Comparison of ENCODE assay signal across 8 cellular contexts in genomic region chr16:21512280-21513192, GRCh38.
DNase-seq lines count a peak whose midpoint lies in the region; ATAC-seq and TF ChIP-seq lines count a peak whose summit lies in the region.
"Not testable (repeated sequence)": the region's sequence is repeated elsewhere in the genome, so short reads cannot be mapped to it uniquely, and the experiment has no call there.

No MANE protein-coding gene starts in this region.

- not testable (repeated sequence) for H3K27me3 Mint-ChIP-seq in CD4-positive, alpha-beta T cell; brain

- H3K27me3 ChIP-seq in CD4-positive, alpha-beta T cell (ENCODE audit: control insufficient read depth, insufficient read depth, low read length); rectal smooth muscle tissue (ENCODE audit: control insufficient read depth, insufficient read depth, low read length); testis: not testable (repeated sequence)

- POLR2A ChIA-PET in CD4-positive, alpha-beta T cell (lab: Charles Lee), result not testable (repeated sequence)

- peaks cover 61% of the 10 kb centered on the region for H3K4me1 Mint-ChIP-seq in CD4-positive, alpha-beta T cell (ENCODE audit: low read depth)
- H3K4me1 Mint-ChIP-seq in brain, result peaks cover 97% of the 10 kb centered on the region

- peaks cover 49% of the 10 kb centered on the region for H3K36me3 Mint-ChIP-seq in CD4-positive, alpha-beta T cell (ENCODE audit: low read depth)
- H3K36me3 Mint-ChIP-seq in brain, result peaks cover 31% of the 10 kb centered on the region

- DNase-seq in CD4-positive, alpha-beta T cell, result not testable (repeated sequence)
- DNase-seq in NCI-H69 (lab: John Stamatoyannopoulos, UW) (peak; percentile 16), foreskin melanocyte (peak; percentile 79), lower leg skin (ENCODE audit: low spot score in 2 of 2) (peak; percentile 71 to 94), testis (peak; percentile 69)
- DNase-seq in activated CD8-positive, alpha-beta memory T cell treated with anti-CD3 and anti-CD28 coated beads for 24 hours, result peak; percentile 59

- CTCF ChIA-PET in CD4-positive, alpha-beta T cell (lab: Charles Lee), result not testable (repeated sequence)

- H3K27ac ChIP-seq in CD4-positive, alpha-beta T cell (ENCODE audit: low read depth, low read length), result peak overlapping the region; percentile 29
- H3K27ac ChIP-seq in rectal smooth muscle tissue (ENCODE audit: low read depth, low read length) (peak overlapping the region; percentile 92), testis (peak overlapping the region; percentile 45 to 55)

- not testable (repeated sequence) for H3K9ac ChIP-seq in rectal smooth muscle tissue (ENCODE audit: low read length)

- not testable (repeated sequence) for H3K27ac Mint-ChIP-seq in CD4-positive, alpha-beta T cell
- H3K27ac Mint-ChIP-seq in brain, result peak overlapping the region; percentile 28 to 85 (median 81)

- not testable (repeated sequence) for TF ChIP-seq CTCF in CD4-positive, alpha-beta T cell (IDR thresholded peaks at IDR 0.05); brain (conservative IDR thresholded peaks at IDR 0.05); testis (IDR thresholded peaks at IDR 0.05)
- TF ChIP-seq CTCF in lower leg skin (IDR thresholded peaks at IDR 0.05), result peak in 1 of 3 donors; percentile 71

- not testable (repeated sequence) for H3K36me3 ChIP-seq in rectal smooth muscle tissue (ENCODE audit: control insufficient read depth, insufficient read depth, low read length); testis (ENCODE audit: low read depth, missing control alignments)

- not testable (repeated sequence) for ATAC-seq in CD4-positive, alpha-beta T cell (ENCODE audit: poor library complexity)

- not testable (repeated sequence) for H3K9me3 Mint-ChIP-seq in CD4-positive, alpha-beta T cell; brain

- H3K4me1 ChIP-seq in rectal smooth muscle tissue (ENCODE audit: control insufficient read depth, insufficient read depth, low read length) (peaks cover 43% of the 10 kb centered on the region), testis (peaks cover 78% of the 10 kb centered on the region)

- H3K9me3 ChIP-seq in CD4-positive, alpha-beta T cell (ENCODE audit: control insufficient read depth, low read length); testis: not testable (repeated sequence)

- H3K4me3 Mint-ChIP-seq in CD4-positive, alpha-beta T cell, result not testable (repeated sequence)
- peak overlapping the region in 4 of 5 experiments; percentile 13 to 57 (median 39) for H3K4me3 Mint-ChIP-seq in brain

- 40 to 45% methylated on average over 17 of the region's 20 CpGs for WGBS in lower leg skin, 2 donors
- 66 to 80% methylated on average over 14 to 20 of the region's 20 CpGs for WGBS in testis, 2 donors

- intact Hi-C loops in CD4-positive, alpha-beta T cell (cut with DNase I, micrococcal nuclease); lower leg skin (cut with DNase I; ENCODE audit: low total_unique reads); testis (cut with DNase I; ENCODE audit: low total_unique reads): not testable (repeated sequence)

- H3K4me3 ChIP-seq in lower leg skin (ENCODE audit: low read depth, poor library complexity, severe bottlenecking); rectal smooth muscle tissue (ENCODE audit: low read length); testis: not testable (repeated sequence)

- TF ChIP-seq POLR2A in lower leg skin (IDR thresholded peaks at IDR 0.05); testis (IDR thresholded peaks at IDR 0.05): not testable (repeated sequence)

Comparison
In these comparisons a context has a peak if more than half of its experiments do, and no peak if none do; other contexts are left out.
1. H3K27ac ChIP-seq: peak in every context shown above with its lines; median percentile 92 in rectal smooth muscle tissue; 50 in testis; 29 in CD4-positive, alpha-beta T cell.